ENCODE assay signal across 8 cellular contexts in genomic region chr17:47698749-47699535, GRCh38. TPM values are rescaled to one million over a fixed set of nuclear protein-coding genes. Genes with fewer than 3 reads are reported as not detected.
A peak's percentile ranks its signal among the peaks of the same experiment; 100 is the strongest.
DNase-seq lines count a peak whose midpoint lies in the region; ATAC-seq and TF ChIP-seq lines count a peak whose summit lies in the region.

No MANE protein-coding gene starts in this region.

- no peaks in the 10 kb centered on the region for H3K9me3 ChIP-seq in CD4-positive, alpha-beta memory T cell (ENCODE audit: control insufficient read depth in 1 of 2, low read length in 2 of 2)
- no peaks in the 10 kb centered on the region for H3K9me3 ChIP-seq in SJCRH30 (replicated peaks)

- no peaks in the 10 kb centered on the region for H3K36me3 ChIP-seq in CD4-positive, alpha-beta memory T cell (ENCODE audit: insufficient read depth, low read length)
- no peaks in the 10 kb centered on the region for H3K36me3 ChIP-seq in SJCRH30

- ATAC-seq in HG03045 (IDR thresholded peaks at IDR 0.05; ENCODE audit: unreplicated experiment) = no peak
- ATAC-seq in GM18909 (IDR thresholded peaks at IDR 0.05; ENCODE audit: poor library complexity, unreplicated experiment) = no peak

- intact Hi-C loops in CD4-positive, alpha-beta memory T cell (cut with micrococcal nuclease) = loop anchor here (1.0 to 5.0 kb wide), 7 partner anchors 18 to 103 kb away; partner anchors contain the start of gene TBX21
- intact Hi-C loops in posterior vena cava (cut with DNase I) = loop anchor here in 1 of 2 donors (5.0 kb wide), 1 partner anchor 113 kb away; no protein-coding TSS in a partner anchor

- POLR2A ChIA-PET in CD4-positive, alpha-beta memory T cell (lab: Charles Lee; ENCODE audit: partially characterized antibody) = interaction anchor here (0.6 to 3.4 kb wide), 4 partner anchors 27 to 197 kb away, joined by 4 to 34 read pairs (median 4); partner anchors contain the start of gene TBX21

- TF ChIP-seq CTCF in glutamatergic neuron (IDR thresholded peaks at IDR 0.05; ENCODE audit: partially characterized antibody, unreplicated experiment) = peak; percentile 100

- peaks cover 26 to 70% (median 44%) of the 10 kb centered on the region in 4 donors for H3K4me1 Mint-ChIP-seq in CD4-positive, alpha-beta memory T cell
- H3K4me1 Mint-ChIP-seq in glutamatergic neuron (ENCODE audit: low read depth, unreplicated experiment) = peaks cover 9% of the 10 kb centered on the region

- no peak overlapping the region for H3K4me3 ChIP-seq in CD4-positive, alpha-beta memory T cell (ENCODE audit: low read length in 2 of 2)
- H3K4me3 ChIP-seq in SJCRH30 = no peak overlapping the region

- peak overlapping the region in 5 of 7 donors; percentile 0 to 80 (median 66) for H3K27ac Mint-ChIP-seq in CD4-positive, alpha-beta memory T cell
- H3K27ac Mint-ChIP-seq in glutamatergic neuron (ENCODE audit: unreplicated experiment) = no peak overlapping the region

- peaks cover 0 to 1% of the 10 kb centered on the region in 2 donors for H3K36me3 Mint-ChIP-seq in CD4-positive, alpha-beta memory T cell
- no peaks in the 10 kb centered on the region for H3K36me3 Mint-ChIP-seq in glutamatergic neuron (ENCODE audit: unreplicated experiment)

- H3K4me1 ChIP-seq in CD4-positive, alpha-beta memory T cell (ENCODE audit: insufficient read depth, low read length) = peaks cover 56% of the 10 kb centered on the region
- peaks cover 12% of the 10 kb centered on the region; the same call in 1 of the 2 replicates for H3K4me1 ChIP-seq in SJCRH30

- no peaks in the 10 kb centered on the region for H3K27me3 ChIP-seq in CD4-positive, alpha-beta memory T cell (ENCODE audit: insufficient read depth, low read length)
- H3K27me3 ChIP-seq in SJCRH30 = no peaks in the 10 kb centered on the region

- CTCF ChIA-PET in CD4-positive, alpha-beta memory T cell (lab: Charles Lee; ENCODE audit: partially characterized antibody) = interaction anchor here (0.8 to 8.6 kb wide), 23 partner anchors 9 to 191 kb away, joined by 3 to 118 read pairs (median 5); partner anchors contain the start of gene TBX21

- H3K4me3 Mint-ChIP-seq in CD4-positive, alpha-beta memory T cell = peak overlapping the region in 4 of 8 donors; percentile 7 to 77 (median 20)
- no peak overlapping the region for H3K4me3 Mint-ChIP-seq in glutamatergic neuron (ENCODE audit: unreplicated experiment)

- H3K9me3 Mint-ChIP-seq in CD4-positive, alpha-beta memory T cell = no peaks in the 10 kb centered on the region
- peaks cover 4% of the 10 kb centered on the region for H3K9me3 Mint-ChIP-seq in glutamatergic neuron (ENCODE audit: unreplicated experiment)

- H3K27me3 Mint-ChIP-seq in CD4-positive, alpha-beta memory T cell = no peaks in the 10 kb centered on the region
- peaks cover 5% of the 10 kb centered on the region for H3K27me3 Mint-ChIP-seq in glutamatergic neuron (ENCODE audit: unreplicated experiment)

- H3K27ac ChIP-seq in CD4-positive, alpha-beta memory T cell (ENCODE audit: low read depth, low read length) = no peak overlapping the region
- H3K27ac ChIP-seq in SJCRH30 = no peak overlapping the region

- peak; percentile 57 to 74 (median 69) for DNase-seq in CD4-positive, alpha-beta memory T cell
- peak; percentile 74 for DNase-seq in HT-29 (ENCODE audit: low spot score)
- DNase-seq in SJCRH30 = peak; percentile 64 to 81
- DNase-seq in activated gamma-delta T cell treated with anti-CD3 and anti-CD28 coated beads, Interleukin-2, amount 50 U/mL, for 16 hours (ENCODE audit: low read depth) = peak; percentile 82
- peak; percentile 88 for DNase-seq in glutamatergic neuron
- peak; percentile 87 for DNase-seq in posterior vena cava (ENCODE audit: low spot score)

RNA-seq across cellular contexts. Expression of gene TBKBP1, which starts 5.0 kb away (rescaled TPM):
- 1 to 10 TPM; 6.7 to 7.4 TPM for total RNA-seq in CD4-positive, alpha-beta memory T cell
- polyA plus RNA-seq in CD4-positive, alpha-beta memory T cell = under 1 TPM; 0.49 to 0.68 TPM
- 0.18 and 0.20 TPM in 2 replicates for total RNA-seq in HT-29 (2014; rRNA removed; shearing (Covaris generic))
- 14.4 and 15.6 TPM in 2 replicates for total RNA-seq in SJCRH30 (2014; rRNA removed; shearing (Covaris generic))
- total RNA-seq in glutamatergic neuron (ENCODE audit: unreplicated experiment) (30.7 TPM), posterior vena cava (10 to 100 TPM; 10.7 to 13.8 TPM)

RNA-seq across cellular contexts. Expression of gene TBX21, which starts 34.1 kb away (rescaled TPM):
- 10 to 100 TPM; 15.8 to 17.9 TPM for total RNA-seq in CD4-positive, alpha-beta memory T cell
- polyA plus RNA-seq in CD4-positive, alpha-beta memory T cell = 10 to 100 TPM in 1 of 2 donors, 1 to 10 TPM in 1; 6.8 to 11.5 TPM
- not detected in 2 replicates for total RNA-seq in HT-29 (2014; rRNA removed; shearing (Covaris generic))
- not detected in 2 replicates for total RNA-seq in SJCRH30 (2014; rRNA removed; shearing (Covaris generic))
- total RNA-seq in glutamatergic neuron (ENCODE audit: unreplicated experiment) (not detected), posterior vena cava (under 1 TPM; 0.48 to 0.65 TPM)

RNA-seq across cellular contexts. Expression of gene KPNB1, which starts 49.2 kb away (rescaled TPM):
- 100 to 1,000 TPM; 258 to 268 TPM for total RNA-seq in CD4-positive, alpha-beta memory T cell
- 10 to 100 TPM; 13.4 to 26.9 TPM for polyA plus RNA-seq in CD4-positive, alpha-beta memory T cell
- total RNA-seq in HT-29 (2014; rRNA removed; shearing (Covaris generic)) = 219 and 232 TPM in 2 replicates
- total RNA-seq in SJCRH30 (2014; rRNA removed; shearing (Covaris generic)) = 530 and 537 TPM in 2 replicates
- total RNA-seq in glutamatergic neuron (ENCODE audit: unreplicated experiment) (350 TPM), posterior vena cava (100 to 1,000 TPM; 193 to 198 TPM)

Comparison
In these comparisons a context has a peak if more than half of its experiments do, and no peak if none do; other contexts are left out.
1. RNA of gene TBX21, which starts 34.1 kb away (total RNA-seq): 15.8 to 17.9 TPM in CD4-positive, alpha-beta memory T cell; 0.48 to 0.65 TPM in posterior vena cava, not detected in HT-29, not detected in SJCRH30 and not detected in glutamatergic neuron (single experiment); every median in the first group is over 10 times any median in the second.
2. Peak in every context shown above with its lines, with median percentiles within 50 percentile points of each other: DNase-seq.